ENCODE assay signal across 9 cellular contexts in genomic region chr20:4112490-4113420, GRCh38. TPM values are rescaled to one million over a fixed set of nuclear protein-coding genes. Genes with fewer than 3 reads are reported as not detected.
DNase-seq lines count a peak whose midpoint lies in the region; ATAC-seq, FAIRE-seq and TF ChIP-seq lines count a peak whose summit lies in the region.
"Had no signal": no experiment of that assay in that cellular context is flagged by ENCODE, and none has a peak within 500 bp of the region (broad histone marks: within the 10 kb centered on the region; RNA-seq: fewer than 3 reads in every experiment).

No MANE protein-coding gene starts in this region.

- DNase-seq in GM12891 (ENCODE audit: insufficient read length, low spot score) (peak; percentile 24), LoVo (ENCODE audit: low spot score) (peak; percentile 28), dermis microvascular lymphatic vessel endothelial cell (ENCODE audit: low read depth in 2 of 2) (peak; percentile 27 to 55), epidermal melanocyte (ENCODE audit: insufficient read length, low spot score) (no peak), putamen (ENCODE audit: low spot score) (no peak)
- DNase-seq in activated CD4-positive, CD25-positive, alpha-beta regulatory T cell treated with anti-CD3 and anti-CD28 coated beads, Interleukin-2, amount 50 U/mL, for 72 hours, result no peak
- no peak for DNase-seq in activated effector memory CD4-positive, alpha-beta T cell treated with Interleukin-2 at 50 U/mL for 16 hours
- DNase-seq: activated naive CD8-positive, alpha-beta T cell treated with anti-CD3 and anti-CD28 coated beads, Interleukin-2, amount 10 ng/mL, durations not matched to agents 7 days and 5 days had no signal

- no peak for TF ChIP-seq POLR2A in GM12891 (IDR thresholded peaks at IDR 0.05; ENCODE audit: low read depth, low read length)

- no peak for FAIRE-seq in GM12891 (lab: Jason Lieb, UNC)

- ATAC-seq in GM21737 (IDR thresholded peaks at IDR 0.05; ENCODE audit: unreplicated experiment), result peak; percentile 66

TF ChIP-seq in GM12891, 5 proteins besides CTCF, POLR2A, EP300 and RAD21:
- TF ChIP-seq POU2F2 (IDR thresholded peaks at IDR 0.05; ENCODE audit: low read depth, low read length) (peak; percentile 90), PAX5 (IDR thresholded peaks at IDR 0.05; ENCODE audit: insufficient read depth, low read length, severe bottlenecking) (no peak), POLR2AphosphoS5 (IDR thresholded peaks at IDR 0.05; ENCODE audit: low read depth, low read length) (no peak), SPI1 (IDR thresholded peaks at IDR 0.05; ENCODE audit: low read depth, low read length) (peak; percentile 69), TAF1 (IDR thresholded peaks at IDR 0.05; ENCODE audit: low read depth, low read length) (no peak)

RNA-seq across cellular contexts. Expression of gene SMOX, which starts 35.9 kb away (rescaled TPM):
- 0.13 TPM for polyA plus RNA-seq in GM12891 (2012; ENCODE audit: low read depth, missing spikeins)
- 14.8 TPM in 2 replicates for total RNA-seq in dermis microvascular lymphatic vessel endothelial cell

Comparison
In these comparisons a context has a peak if more than half of its experiments do, and no peak if none do; other contexts are left out.
1. DNase-seq: peak in GM12891 (single experiment), LoVo (single experiment) and dermis microvascular lymphatic vessel endothelial cell (2 of 2); none in epidermal melanocyte (single experiment), activated CD4-positive, CD25-positive, alpha-beta regulatory T cell treated with anti-CD3 and anti-CD28 coated beads, Interleukin-2, amount 50 U/mL, for 72 hours (single experiment), putamen (single experiment) and activated effector memory CD4-positive, alpha-beta T cell treated with Interleukin-2 at 50 U/mL for 16 hours (single experiment).